In the genomic region with DNA sequence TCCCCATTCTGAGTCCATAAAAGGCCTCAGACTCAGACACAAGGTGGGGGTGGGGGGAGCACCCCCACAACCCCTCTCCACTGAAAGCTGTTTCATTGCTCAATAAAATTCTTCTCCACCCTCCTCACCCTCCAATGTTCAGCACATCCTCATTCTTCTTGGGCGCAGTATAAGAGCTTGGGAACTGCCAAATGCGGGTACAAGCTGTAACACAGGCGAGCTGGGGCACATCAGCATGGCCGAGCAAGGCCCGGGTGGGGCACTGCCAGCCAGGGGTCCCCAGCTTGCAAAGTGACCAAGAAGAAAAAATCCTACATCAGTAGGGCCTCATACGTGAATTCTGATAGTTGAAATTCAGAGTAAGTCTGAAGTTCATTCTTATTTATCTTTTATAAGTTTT, we compare ENCODE assay signal across 17 cellular contexts. TPM values are rescaled to one million over a fixed set of nuclear protein-coding genes. Genes with fewer than 3 reads are reported as not detected.
DNase-seq lines count a peak whose midpoint lies in the region; ATAC-seq, FAIRE-seq and TF ChIP-seq lines count a peak whose summit lies in the region.
"Had no signal": no experiment of that assay in that cellular context is flagged by ENCODE, and none has a peak within 500 bp of the region (broad histone marks: within the 10 kb centered on the region; RNA-seq: fewer than 3 reads in every experiment).

No MANE protein-coding gene starts in this region.

- H3K18ac ChIP-seq in H9 (ENCODE audit: insufficient read length, low read depth, low read length) = no peak overlapping the region

- no peaks in the 10 kb centered on the region for H3K23me2 ChIP-seq in H9 (ENCODE audit: insufficient read length, low read depth, low read length, poor library complexity, severe bottlenecking)

- no peak overlapping the region for H4K8ac ChIP-seq in H9 (replicated peaks; ENCODE audit: insufficient read length, low read depth, low read length)

- no peaks in the 10 kb centered on the region for H3K79me2 ChIP-seq in H9 (ENCODE audit: insufficient read depth, low read length)

- WGBS in H9 (ENCODE audit: extremely low coverage, insufficient read length, low lambda C conversion rate) = no CpG with 5 or more reads among the region's 6 CpGs

- no peaks in the 10 kb centered on the region for H3K36me3 ChIP-seq in CD8-positive, alpha-beta T cell (ENCODE audit: insufficient read depth, low read length)
- H3K36me3 ChIP-seq in bronchial epithelial cell (ENCODE audit: control insufficient read depth, insufficient read depth, low read length) = peaks cover 3% of the 10 kb centered on the region

- no peak overlapping the region for H3K4me3 ChIP-seq in CD8-positive, alpha-beta T cell (ENCODE audit: low read depth, low read length)
- H3K4me3 ChIP-seq in bronchial epithelial cell (ENCODE audit: low read depth, low read length) = no peak overlapping the region
- H3K4me3 ChIP-seq: BLaER1, GM12878 had no signal

- DNase-seq in CD8-positive, alpha-beta T cell = no peak
- DNase-seq in H9 = no peak
- peak; percentile 40 for DNase-seq in bronchial epithelial cell (ENCODE audit: low read depth)
- DNase-seq in foreskin keratinocyte = peak; percentile 5 to 39
- no peak for DNase-seq in activated T-helper 1 cell treated with anti-CD3 and anti-CD28 coated beads, Interleukin-12 subunit alpha, Interleukin-12 subunit beta, Interleukin-2, Interleukin-4 antibody, amounts not matched to agents 30 ng/mL and 10 ng/mL and 1 ng/mL, durations not matched to agents 14 hours and 24 hours and 36 hours (ENCODE audit: low spot score)
- DNase-seq in DMS53 treated with DMSO at 0.1 percent for 48 hours (lab: John Stamatoyannopoulos, UW; ENCODE audit: unreplicated experiment) = no peak
- DNase-seq in COLO829 (ENCODE audit: low spot score) = no peak
- DNase-seq in NCI-H2107 (lab: John Stamatoyannopoulos, UW) = no peak
- DNase-seq: 8988T; CD8-positive, alpha-beta memory T cell; DND-41; EL; HCEC 1CT had no signal

- H3K14ac ChIP-seq in H9 (ENCODE audit: insufficient read depth, low read length) = no peak overlapping the region

- H3K27ac Mint-ChIP-seq in CD8-positive, alpha-beta T cell = peak overlapping the region; percentile 62
- H3K27ac Mint-ChIP-seq in H9 = peak overlapping the region in 2 of 3 experiments; percentile 11 to 79; a peak in 3 of 7 replicates
- no peak overlapping the region for H3K27ac Mint-ChIP-seq in activated T-helper 1 cell treated with anti-CD3 and anti-CD28 coated beads, Interleukin-12 subunit alpha, Interleukin-12 subunit beta, Interleukin-2, Interleukin-4 antibody, amounts not matched to agents 30 ng/mL and 10 ng/mL and 1 ng/mL, durations not matched to agents 14 hours and 24 hours and 36 hours

- ATAC-seq in CD8-positive, alpha-beta T cell = no peak
- ATAC-seq in foreskin keratinocyte = no peak
- ATAC-seq: GM12878 had no signal

- POLR2A ChIA-PET in CD8-positive, alpha-beta T cell (lab: Charles Lee) = interaction anchor here (0.6 kb wide), 1 partner anchor 26 kb away, joined by 5 read pairs; no protein-coding TSS in a partner anchor

- H3K27me3 Mint-ChIP-seq in CD8-positive, alpha-beta T cell (ENCODE audit: low read depth) = no peaks in the 10 kb centered on the region
- no peaks in the 10 kb centered on the region for H3K27me3 Mint-ChIP-seq in H9 (ENCODE audit: low read depth)
- no peaks in the 10 kb centered on the region for H3K27me3 Mint-ChIP-seq in activated T-helper 1 cell treated with anti-CD3 and anti-CD28 coated beads, Interleukin-12 subunit alpha, Interleukin-12 subunit beta, Interleukin-2, Interleukin-4 antibody, amounts not matched to agents 30 ng/mL and 10 ng/mL and 1 ng/mL, durations not matched to agents 14 hours and 24 hours and 36 hours (ENCODE audit: insufficient read depth)
- H3K27me3 Mint-ChIP-seq: CD8-positive, alpha-beta memory T cell had no signal

- H3K23ac ChIP-seq in H9 (ENCODE audit: insufficient read length, low read depth, low read length) = no peak overlapping the region

- intact Hi-C loops in CD8-positive, alpha-beta T cell (cut with DNase I, micrococcal nuclease) = no loop called here
- intact Hi-C loops in activated T-helper 1 cell treated with anti-CD3 and anti-CD28 coated beads, Interleukin-12 subunit alpha, Interleukin-12 subunit beta, Interleukin-2, Interleukin-4 antibody, amounts not matched to agents 30 ng/mL and 10 ng/mL and 1 ng/mL, durations not matched to agents 14 hours and 24 hours and 36 hours (cut with micrococcal nuclease) = no loop called here

- no peak overlapping the region for H3K27ac ChIP-seq in CD8-positive, alpha-beta T cell (ENCODE audit: low read depth, low read length)
- H3K27ac ChIP-seq in H9 (ENCODE audit: insufficient read length, low read depth, low read length) (no peak overlapping the region), foreskin keratinocyte (no peak overlapping the region)
- H3K27ac ChIP-seq: BLaER1, HL-60 had no signal

- H3K36me3 Mint-ChIP-seq in CD8-positive, alpha-beta T cell = peaks cover 41% of the 10 kb centered on the region
- peaks cover 13 to 27% (median 25%) of the 10 kb centered on the region in 3 experiments; a peak in 6 of 7 replicates for H3K36me3 Mint-ChIP-seq in H9 (ENCODE audit: insufficient read depth in 1 of 3, low read depth in 3 of 3)
- H3K36me3 Mint-ChIP-seq in activated T-helper 1 cell treated with anti-CD3 and anti-CD28 coated beads, Interleukin-12 subunit alpha, Interleukin-12 subunit beta, Interleukin-2, Interleukin-4 antibody, amounts not matched to agents 30 ng/mL and 10 ng/mL and 1 ng/mL, durations not matched to agents 14 hours and 24 hours and 36 hours (ENCODE audit: low read depth) = peaks cover 27% of the 10 kb centered on the region

- CTCF ChIA-PET in CD8-positive, alpha-beta T cell (lab: Charles Lee) = no interaction called here

- H3K9me3 Mint-ChIP-seq in CD8-positive, alpha-beta T cell = no peaks in the 10 kb centered on the region
- H3K9me3 Mint-ChIP-seq in H9 = no peaks in the 10 kb centered on the region
- no peaks in the 10 kb centered on the region for H3K9me3 Mint-ChIP-seq in activated T-helper 1 cell treated with anti-CD3 and anti-CD28 coated beads, Interleukin-12 subunit alpha, Interleukin-12 subunit beta, Interleukin-2, Interleukin-4 antibody, amounts not matched to agents 30 ng/mL and 10 ng/mL and 1 ng/mL, durations not matched to agents 14 hours and 24 hours and 36 hours
- H3K9me3 Mint-ChIP-seq: CD14-positive monocyte; CD8-positive, alpha-beta memory T cell had no signal

- H3K4me2 ChIP-seq in H9 (ENCODE audit: insufficient read depth, insufficient read length, low read length) = no peak overlapping the region
- H3K4me2 ChIP-seq: BLaER1 had no signal

- no peak for FAIRE-seq in bronchial epithelial cell (lab: Jason Lieb, UNC)
- FAIRE-seq: GM12878 had no signal

- H2AK5ac ChIP-seq in H9 (ENCODE audit: insufficient read length, low read length) = no peak overlapping the region

- H2BK120ac ChIP-seq in H9 (ENCODE audit: low read depth, low read length, poor library complexity, severe bottlenecking) = no peak overlapping the region

- peaks cover 34% of the 10 kb centered on the region for H3K4me1 Mint-ChIP-seq in CD8-positive, alpha-beta T cell (ENCODE audit: low read depth)
- peaks cover 22 to 30% of the 10 kb centered on the region in 2 experiments for H3K4me1 Mint-ChIP-seq in H9
- H3K4me1 Mint-ChIP-seq in activated T-helper 1 cell treated with anti-CD3 and anti-CD28 coated beads, Interleukin-12 subunit alpha, Interleukin-12 subunit beta, Interleukin-2, Interleukin-4 antibody, amounts not matched to agents 30 ng/mL and 10 ng/mL and 1 ng/mL, durations not matched to agents 14 hours and 24 hours and 36 hours (ENCODE audit: low read depth) = peaks cover 18% of the 10 kb centered on the region

- no peak overlapping the region for H2BK5ac ChIP-seq in H9 (ENCODE audit: insufficient read length, low read length)

- H3T11ph ChIP-seq in H9 (ENCODE audit: low read length) = no peak overlapping the region

- H3K79me1 ChIP-seq in H9 (ENCODE audit: insufficient read depth, low read depth, low read length, poor library complexity, severe bottlenecking) = no peaks in the 10 kb centered on the region

- no peak overlapping the region for H2BK12ac ChIP-seq in H9 (ENCODE audit: insufficient read length, low read depth, low read length)

- no peak overlapping the region for H3K9ac ChIP-seq in H9 (ENCODE audit: extremely low read depth, insufficient read length, low read length)
- H3K9ac ChIP-seq: BLaER1 had no signal

- H3K9me3 ChIP-seq in CD8-positive, alpha-beta T cell (ENCODE audit: low read length) = no peaks in the 10 kb centered on the region
- no peaks in the 10 kb centered on the region for H3K9me3 ChIP-seq in H9 (ENCODE audit: control insufficient read depth, low read depth, low read length)
- H3K9me3 ChIP-seq: BLaER1 had no signal

- H2BK15ac ChIP-seq in H9 (ENCODE audit: low read depth, low read length) = no peak overlapping the region

- H4K20me1 ChIP-seq in H9 (ENCODE audit: control insufficient read depth, insufficient read depth, insufficient read length) = no peaks in the 10 kb centered on the region

- H3K4ac ChIP-seq in H9 (ENCODE audit: low read depth, low read length) = no peak overlapping the region

- H4K5ac ChIP-seq in H9 (ENCODE audit: insufficient read length, low read depth, low read length) = no peak overlapping the region

- H3K4me3 Mint-ChIP-seq in CD8-positive, alpha-beta T cell = no peak overlapping the region
- no peak overlapping the region for H3K4me3 Mint-ChIP-seq in H9
- H3K4me3 Mint-ChIP-seq in activated T-helper 1 cell treated with anti-CD3 and anti-CD28 coated beads, Interleukin-12 subunit alpha, Interleukin-12 subunit beta, Interleukin-2, Interleukin-4 antibody, amounts not matched to agents 30 ng/mL and 10 ng/mL and 1 ng/mL, durations not matched to agents 14 hours and 24 hours and 36 hours = no peak overlapping the region
- H3K4me3 Mint-ChIP-seq: CD14-positive monocyte; CD8-positive, alpha-beta memory T cell had no signal

- H3K56ac ChIP-seq in H9 (ENCODE audit: insufficient read length, low read depth, low read length) = no peak overlapping the region

- H4K91ac ChIP-seq in H9 (ENCODE audit: insufficient read length, low read depth, low read length) = no peak overlapping the region

- TF ChIP-seq CTCF in CD8-positive, alpha-beta T cell (IDR thresholded peaks at IDR 0.05) = no peak
- TF ChIP-seq CTCF in H9 (conservative IDR thresholded peaks at IDR 0.05) (no peak), bronchial epithelial cell (IDR thresholded peaks at IDR 0.05; ENCODE audit: insufficient read depth, low read length, severe bottlenecking) (no peak), foreskin keratinocyte (conservative IDR thresholded peaks at IDR 0.05) (no peak)

- no peak overlapping the region for H2AFZ ChIP-seq in H9 (ENCODE audit: low read length)

- H3K4me1 ChIP-seq in CD8-positive, alpha-beta T cell (ENCODE audit: insufficient read depth, low read length) = peaks cover 24% of the 10 kb centered on the region
- H3K4me1 ChIP-seq in H9 (ENCODE audit: insufficient read depth, low read length) (no peaks in the 10 kb centered on the region), foreskin keratinocyte (no peaks in the 10 kb centered on the region)

- no peak overlapping the region for H2BK20ac ChIP-seq in H9 (ENCODE audit: low read depth, low read length, poor library complexity, severe bottlenecking)

- H3K27me3 ChIP-seq in CD8-positive, alpha-beta T cell (ENCODE audit: insufficient read depth, low read length) = no peaks in the 10 kb centered on the region
- H3K27me3 ChIP-seq in H9 (ENCODE audit: insufficient read depth, low read length) (no peaks in the 10 kb centered on the region), bronchial epithelial cell (ENCODE audit: control insufficient read depth, insufficient read depth, low read length) (no peaks in the 10 kb centered on the region), foreskin keratinocyte (no peaks in the 10 kb centered on the region)
- H3K27me3 ChIP-seq: BLaER1 had no signal

RNA-seq across cellular contexts. Expression of a gene that starts 50.1 kb away (rescaled TPM):
- 10 to 100 TPM; 40.8 to 46.8 TPM for total RNA-seq in CD8-positive, alpha-beta T cell
- total RNA-seq in H9 (2021) = 38.5 and 45.1 TPM in 2 replicates
- total RNA-seq in bronchial epithelial cell = 18.2 and 18.8 TPM in 2 replicates
- total RNA-seq in foreskin keratinocyte = 33.2 and 36.4 TPM in 2 replicates
- polyA plus RNA-seq in foreskin keratinocyte = 6.9 and 7.2 TPM in 2 replicates
- 30.1 and 32.7 TPM in 2 replicates for total RNA-seq in activated T-helper 1 cell treated with anti-CD3 and anti-CD28 coated beads, Interleukin-12 subunit alpha, Interleukin-12 subunit beta, Interleukin-2, Interleukin-4 antibody, amounts not matched to agents 30 ng/mL and 10 ng/mL and 1 ng/mL, durations not matched to agents 14 hours and 24 hours and 36 hours

Comparison
In these comparisons a context has a peak if more than half of its experiments do, and no peak if none do; other contexts are left out.
1. DNase-seq: peak in bronchial epithelial cell (single experiment) and foreskin keratinocyte (2 of 2); none in CD8-positive, alpha-beta T cell (0 of 7), H9 (single experiment), activated T-helper 1 cell treated with anti-CD3 and anti-CD28 coated beads, Interleukin-12 subunit alpha, Interleukin-12 subunit beta, Interleukin-2, Interleukin-4 antibody, amounts not matched to agents 30 ng/mL and 10 ng/mL and 1 ng/mL, durations not matched to agents 14 hours and 24 hours and 36 hours (single experiment), DMS53 treated with DMSO at 0.1 percent for 48 hours (single experiment), COLO829 (single experiment) and NCI-H2107 (single experiment).